ENCODE assay signal across 10 cellular contexts in the genomic region with DNA sequence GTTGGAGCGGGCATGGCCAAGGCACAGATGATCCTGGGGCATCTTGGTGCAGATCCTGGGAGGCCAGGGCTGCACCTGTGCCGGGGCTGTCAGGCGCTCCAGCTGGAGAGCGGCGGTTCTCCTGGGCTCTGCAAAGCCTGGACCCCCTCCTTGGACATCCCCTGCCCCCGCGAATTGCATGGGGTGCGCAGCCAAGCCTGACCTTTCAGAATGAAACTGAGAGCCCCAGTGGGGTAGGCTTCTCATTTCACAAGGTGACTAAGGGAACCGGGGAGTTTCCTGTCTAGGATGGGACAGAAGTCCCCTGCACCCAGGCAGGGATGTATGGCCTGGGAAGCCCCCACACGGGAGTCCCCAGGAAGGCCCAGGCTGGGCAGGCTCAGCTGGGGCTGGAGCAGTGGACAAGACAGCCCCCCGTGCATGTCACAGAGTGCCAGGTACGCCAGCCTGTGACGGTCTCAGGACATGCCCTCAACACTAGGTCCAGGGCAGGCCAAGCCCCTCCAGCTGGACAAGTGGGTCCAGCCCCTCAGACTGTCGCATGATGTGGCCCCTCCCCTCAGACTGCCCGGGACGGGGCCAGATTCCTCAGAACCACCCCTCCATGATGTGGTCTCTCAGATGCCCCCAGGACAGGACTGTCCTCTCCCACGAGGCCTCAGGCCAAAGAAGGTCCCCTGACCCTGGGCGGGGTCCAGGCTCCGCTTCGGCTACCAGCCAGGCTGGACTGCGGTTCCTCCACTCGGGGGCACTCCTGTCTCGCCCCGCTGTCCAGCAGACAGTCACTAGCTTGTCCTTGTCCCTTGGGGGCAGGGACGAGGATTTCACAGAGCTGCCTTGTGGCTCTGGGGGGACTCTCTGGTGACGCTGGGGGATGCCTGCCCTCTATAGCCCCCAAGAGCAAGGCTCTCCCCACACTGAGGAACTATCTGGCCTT. TPM values are rescaled to one million over a fixed set of nuclear protein-coding genes. Genes with fewer than 3 reads are reported as not detected.
DNase-seq lines count a peak whose midpoint lies in the region; ATAC-seq and TF ChIP-seq lines count a peak whose summit lies in the region.
"Had no signal": no experiment of that assay in that cellular context is flagged by ENCODE, and none has a peak within 500 bp of the region (broad histone marks: within the 10 kb centered on the region; RNA-seq: fewer than 3 reads in every experiment).

No MANE protein-coding gene starts in this region.

- intact Hi-C loops in psoas muscle (cut with DNase I) = no loop called here

- no peaks in the 10 kb centered on the region for H3K27me3 Mint-ChIP-seq in T-helper 17 cell

- H3K9me3 ChIP-seq in T-helper 17 cell (ENCODE audit: control insufficient read depth, low read length, poor library complexity, severe bottlenecking) (no peaks in the 10 kb centered on the region), psoas muscle (no peaks in the 10 kb centered on the region)

- H3K27ac ChIP-seq in psoas muscle = no peak overlapping the region

- WGBS in psoas muscle, 3 donors = 37 to 57% (median 44%) methylated on average over 26 of the region's 26 CpGs

- H3K36me3 ChIP-seq in psoas muscle (ENCODE audit: insufficient read depth in 1 of 2, low read depth in 1 of 2) = no peaks in the 10 kb centered on the region

- ATAC-seq in GM18861 (IDR thresholded peaks at IDR 0.05; ENCODE audit: unreplicated experiment) (peak; percentile 31), HG02610 (IDR thresholded peaks at IDR 0.05; ENCODE audit: unreplicated experiment) (peak; percentile 41), T-helper 17 cell (no peak), psoas muscle (peak in 3 of 4 donors; percentile 7 to 61 (median 55))

- TF ChIP-seq CTCF in psoas muscle (IDR thresholded peaks at IDR 0.05) = no peak

- H3K4me1 Mint-ChIP-seq in T-helper 17 cell = peaks cover 33% of the 10 kb centered on the region

- H3K4me3 Mint-ChIP-seq in T-helper 17 cell = peak overlapping the region; percentile 100

- peaks cover 12% of the 10 kb centered on the region for H3K4me1 ChIP-seq in psoas muscle

- no peak overlapping the region for H3K4me3 ChIP-seq in psoas muscle

- H3K27me3 ChIP-seq in psoas muscle (ENCODE audit: insufficient read depth in 3 of 3, low read length in 2 of 3) = no peaks in the 10 kb centered on the region

- H3K27ac Mint-ChIP-seq in T-helper 17 cell = peak overlapping the region; percentile 99

- peaks cover 4% of the 10 kb centered on the region for H3K36me3 Mint-ChIP-seq in T-helper 17 cell (ENCODE audit: low read depth)

- DNase-seq in T-helper 17 cell (no peak), psoas muscle (no peak), SHP77 treated with DMSO at 0.1 percent for 48 hours (lab: John Stamatoyannopoulos, UW) (no peak), DMS53 (lab: John Stamatoyannopoulos, UW) (no peak), NCI-H1105 (lab: John Stamatoyannopoulos, UW) (no peak), kidney tubule cell (ENCODE audit: low spot score) (no peak)
- DNase-seq: kidney glomerular epithelial cell had no signal

RNA-seq across cellular contexts. Expression of gene LSP1, which starts 2.3 kb away (rescaled TPM):
- total RNA-seq in T-helper 17 cell = 100 to 1,000 TPM; 297 to 299 TPM
- 10 to 100 TPM; 14.4 to 27.1 (median 19.1) TPM for total RNA-seq in psoas muscle
- polyA plus RNA-seq in psoas muscle = 10 to 100 TPM in 1 of 3 donors, 1 to 10 TPM in 2; 7.5 to 11.5 (median 9.4) TPM

RNA-seq across cellular contexts. Expression of gene TNNI2, which starts 16.4 kb away (rescaled TPM):
- total RNA-seq in T-helper 17 cell (not detected), psoas muscle (1,000 to 10,000 TPM in 3 of 4 donors, 100 to 1,000 TPM in 1; 985 to 3,047 (median 2,750) TPM)
- 1,000 to 10,000 TPM; 1,614 to 6,537 (median 3,259) TPM for polyA plus RNA-seq in psoas muscle

RNA-seq across cellular contexts. Expression of gene SYT8, which starts 20.4 kb away (rescaled TPM):
- total RNA-seq in T-helper 17 cell (not detected), psoas muscle (under 1 TPM in 1 of 4 donors, not detected in 3; 0.28 TPM)
- under 1 TPM in 2 of 3 donors, not detected in 1; 0.04 to 0.06 TPM for polyA plus RNA-seq in psoas muscle

RNA-seq across cellular contexts. Expression of gene PRR33, which starts 36.5 kb away (rescaled TPM):
- total RNA-seq in T-helper 17 cell = not detected
- total RNA-seq in psoas muscle = 1 to 10 TPM; 1.6 to 8.9 (median 2.4) TPM
- under 1 TPM; 0.16 to 1.00 (median 0.61) TPM for polyA plus RNA-seq in psoas muscle
- total RNA-seq: urinary bladder had no signal

Comparison
In these comparisons a context has a peak if more than half of its experiments do, and no peak if none do; other contexts are left out.
1. RNA of gene LSP1, which starts 2.3 kb away (total RNA-seq): 297 to 299 TPM in T-helper 17 cell; 14.4 to 27.1 TPM in psoas muscle; every median in the first group is over 10 times any median in the second.
2. RNA of gene TNNI2, which starts 16.4 kb away (total RNA-seq): 985 to 3,047 TPM in psoas muscle; not detected in T-helper 17 cell; every median in the first group is over 100 times any median in the second.